1 cellular context compared by ENCODE assay signal in the genomic region with DNA sequence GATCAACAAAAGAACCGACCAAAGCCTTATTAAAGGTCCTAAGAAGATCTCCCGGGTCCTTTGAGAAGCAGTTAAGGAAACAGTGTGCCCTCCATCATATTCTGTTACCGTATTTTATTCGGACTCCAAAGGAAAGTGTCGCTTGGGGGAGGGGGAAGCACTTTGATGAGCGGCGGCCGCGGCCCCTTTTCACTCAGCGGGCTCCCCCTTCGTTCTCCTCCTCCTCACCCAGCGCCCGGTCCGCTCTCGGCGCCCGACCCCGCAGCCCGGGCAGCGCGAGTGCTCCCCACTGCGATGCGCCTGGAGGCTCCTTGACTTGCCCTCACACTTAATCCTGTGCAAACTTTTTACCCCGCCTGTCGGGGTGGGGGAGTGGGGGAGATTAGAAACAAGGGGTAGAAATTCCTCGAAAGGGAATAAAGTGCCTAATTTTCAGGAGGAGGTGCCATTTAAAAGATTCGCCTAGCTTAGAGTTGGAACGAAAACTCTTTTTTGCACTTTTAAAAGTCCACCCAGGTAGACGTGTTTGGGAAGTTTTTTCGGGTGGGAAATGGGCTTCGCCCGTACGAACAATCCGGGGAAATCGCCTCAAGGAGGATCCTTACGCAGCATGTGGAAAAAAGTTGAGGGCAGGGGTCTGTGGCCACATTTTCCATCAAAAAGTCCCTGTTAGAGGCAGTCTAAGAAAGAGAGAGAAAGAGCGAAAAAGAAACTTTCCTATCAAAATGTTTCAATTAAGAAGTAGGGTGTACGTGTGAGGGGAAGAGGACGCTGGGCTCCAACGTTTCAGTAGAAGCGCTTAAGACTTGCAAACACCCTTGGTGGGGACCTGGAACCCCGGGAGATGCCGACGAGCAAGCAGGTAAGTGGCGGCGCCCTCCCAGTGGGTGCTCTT.
TF ChIP-seq lines count a peak whose summit lies in the region.

No MANE protein-coding gene starts in this region.

TF ChIP-seq in HepG2, 621 proteins besides CTCF, POLR2A, EP300 and RAD21 (continued from another document and continues in another):
- TF ChIP-seq, protein P1, sequence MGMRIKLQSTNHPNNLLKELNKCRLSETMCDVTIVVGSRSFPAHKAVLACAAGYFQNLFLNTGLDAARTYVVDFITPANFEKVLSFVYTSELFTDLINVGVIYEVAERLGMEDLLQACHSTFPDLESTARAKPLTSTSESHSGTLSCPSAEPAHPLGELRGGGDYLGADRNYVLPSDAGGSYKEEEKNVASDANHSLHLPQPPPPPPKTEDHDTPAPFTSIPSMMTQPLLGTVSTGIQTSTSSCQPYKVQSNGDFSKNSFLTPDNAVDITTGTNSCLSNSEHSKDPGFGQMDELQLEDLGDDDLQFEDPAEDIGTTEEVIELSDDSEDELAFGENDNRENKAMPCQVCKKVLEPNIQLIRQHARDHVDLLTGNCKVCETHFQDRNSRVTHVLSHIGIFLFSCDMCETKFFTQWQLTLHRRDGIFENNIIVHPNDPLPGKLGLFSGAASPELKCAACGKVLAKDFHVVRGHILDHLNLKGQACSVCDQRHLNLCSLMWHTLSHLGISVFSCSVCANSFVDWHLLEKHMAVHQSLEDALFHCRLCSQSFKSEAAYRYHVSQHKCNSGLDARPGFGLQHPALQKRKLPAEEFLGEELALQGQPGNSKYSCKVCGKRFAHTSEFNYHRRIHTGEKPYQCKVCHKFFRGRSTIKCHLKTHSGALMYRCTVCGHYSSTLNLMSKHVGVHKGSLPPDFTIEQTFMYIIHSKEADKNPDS (CRISPR knock-in tag; IDR thresholded peaks at IDR 0.05): no peak
- TF ChIP-seq SALL2 (CRISPR knock-in tag; IDR thresholded peaks at IDR 0.05) (peak; percentile 33; the same call in 1 of the 2 replicates), MTERF4 (CRISPR knock-in tag; IDR thresholded peaks at IDR 0.05) (no peak), ZBTB44 (CRISPR knock-in tag; IDR thresholded peaks at IDR 0.05) (no peak), HNF1B (CRISPR knock-in tag; IDR thresholded peaks at IDR 0.05) (peak; percentile 70), TAF15 (IDR thresholded peaks at IDR 0.05; ENCODE audit: low read depth, low read length, poor library complexity, severe bottlenecking) (no peak), ZNF724P (CRISPR knock-in tag; IDR thresholded peaks at IDR 0.05; ENCODE audit: borderline replicate concordance) (no peak), GATA4 (IDR thresholded peaks at IDR 0.05; ENCODE audit: borderline replicate concordance, low read depth) (no peak), SRY (CRISPR knock-in tag; IDR thresholded peaks at IDR 0.05) (0 out of 2 replicates have a peak, but pooled peaks have one; percentile 0), EZH2 (conservative IDR thresholded peaks at IDR 0.05; ENCODE audit: low read depth, low read length) (no peak), ZNF761 (CRISPR knock-in tag; conservative IDR thresholded peaks at IDR 0.05) (0 out of 2 replicates have a peak, but pooled peaks have one; percentile 30), TAF1 (CRISPR knock-in tag; IDR thresholded peaks at IDR 0.05) (no peak), TP53 (CRISPR knock-in tag; conservative IDR thresholded peaks at IDR 0.05) (0 out of 2 replicates have a peak, but pooled peaks have one; percentile 25), ZNF317 (CRISPR knock-in tag; IDR thresholded peaks at IDR 0.05) (0 out of 2 replicates have a peak, but pooled peaks have one; percentile 7), MZF1 (CRISPR knock-in tag; IDR thresholded peaks at IDR 0.05; ENCODE audit: borderline replicate concordance) (0 out of 2 replicates have a peak, but pooled peaks have one; percentile 58), ASH2L (IDR thresholded peaks at IDR 0.05; ENCODE audit: insufficient read length, low read depth, low read length) (peak; percentile 10), ZNF160 (CRISPR knock-in tag; IDR thresholded peaks at IDR 0.05) (no peak; the same call in 1 of the 2 replicates), HOXA5 (CRISPR knock-in tag; IDR thresholded peaks at IDR 0.05) (no peak), ZSCAN30 (CRISPR knock-in tag; IDR thresholded peaks at IDR 0.05) (peak; percentile 13; the same call in 1 of the 2 replicates), TBP (CRISPR knock-in tag; IDR thresholded peaks at IDR 0.05) (no peak), ZNF142 (CRISPR knock-in tag; IDR thresholded peaks at IDR 0.05) (no peak; the same call in 1 of the 2 replicates), ZNF597 (CRISPR knock-in tag; IDR thresholded peaks at IDR 0.05) (0 out of 2 replicates have a peak, but pooled peaks have one; percentile 59), SNAI1 (CRISPR knock-in tag; IDR thresholded peaks at IDR 0.05; ENCODE audit: borderline replicate concordance) (peak; percentile 22; the same call in 1 of the 2 replicates), RBM22 (optimal IDR thresholded peaks at IDR 0.05; ENCODE audit: low read length) (peak; percentile 59), JUND (CRISPR knock-in tag; IDR thresholded peaks at IDR 0.05) (no peak), ZNF839 (CRISPR knock-in tag; IDR thresholded peaks at IDR 0.05; ENCODE audit: borderline replicate concordance) (0 out of 2 replicates have a peak, but pooled peaks have one; percentile 5), KDM6A (CRISPR knock-in tag; IDR thresholded peaks at IDR 0.05; ENCODE audit: low read depth) (no peak), ISX (CRISPR knock-in tag; conservative IDR thresholded peaks at IDR 0.05) (0 out of 2 replicates have a peak, but pooled peaks have one; percentile 68), DPF2 (CRISPR knock-in tag; IDR thresholded peaks at IDR 0.05; ENCODE audit: borderline replicate concordance, low read depth) (no peak)
- TF ChIP-seq, protein P2, sequence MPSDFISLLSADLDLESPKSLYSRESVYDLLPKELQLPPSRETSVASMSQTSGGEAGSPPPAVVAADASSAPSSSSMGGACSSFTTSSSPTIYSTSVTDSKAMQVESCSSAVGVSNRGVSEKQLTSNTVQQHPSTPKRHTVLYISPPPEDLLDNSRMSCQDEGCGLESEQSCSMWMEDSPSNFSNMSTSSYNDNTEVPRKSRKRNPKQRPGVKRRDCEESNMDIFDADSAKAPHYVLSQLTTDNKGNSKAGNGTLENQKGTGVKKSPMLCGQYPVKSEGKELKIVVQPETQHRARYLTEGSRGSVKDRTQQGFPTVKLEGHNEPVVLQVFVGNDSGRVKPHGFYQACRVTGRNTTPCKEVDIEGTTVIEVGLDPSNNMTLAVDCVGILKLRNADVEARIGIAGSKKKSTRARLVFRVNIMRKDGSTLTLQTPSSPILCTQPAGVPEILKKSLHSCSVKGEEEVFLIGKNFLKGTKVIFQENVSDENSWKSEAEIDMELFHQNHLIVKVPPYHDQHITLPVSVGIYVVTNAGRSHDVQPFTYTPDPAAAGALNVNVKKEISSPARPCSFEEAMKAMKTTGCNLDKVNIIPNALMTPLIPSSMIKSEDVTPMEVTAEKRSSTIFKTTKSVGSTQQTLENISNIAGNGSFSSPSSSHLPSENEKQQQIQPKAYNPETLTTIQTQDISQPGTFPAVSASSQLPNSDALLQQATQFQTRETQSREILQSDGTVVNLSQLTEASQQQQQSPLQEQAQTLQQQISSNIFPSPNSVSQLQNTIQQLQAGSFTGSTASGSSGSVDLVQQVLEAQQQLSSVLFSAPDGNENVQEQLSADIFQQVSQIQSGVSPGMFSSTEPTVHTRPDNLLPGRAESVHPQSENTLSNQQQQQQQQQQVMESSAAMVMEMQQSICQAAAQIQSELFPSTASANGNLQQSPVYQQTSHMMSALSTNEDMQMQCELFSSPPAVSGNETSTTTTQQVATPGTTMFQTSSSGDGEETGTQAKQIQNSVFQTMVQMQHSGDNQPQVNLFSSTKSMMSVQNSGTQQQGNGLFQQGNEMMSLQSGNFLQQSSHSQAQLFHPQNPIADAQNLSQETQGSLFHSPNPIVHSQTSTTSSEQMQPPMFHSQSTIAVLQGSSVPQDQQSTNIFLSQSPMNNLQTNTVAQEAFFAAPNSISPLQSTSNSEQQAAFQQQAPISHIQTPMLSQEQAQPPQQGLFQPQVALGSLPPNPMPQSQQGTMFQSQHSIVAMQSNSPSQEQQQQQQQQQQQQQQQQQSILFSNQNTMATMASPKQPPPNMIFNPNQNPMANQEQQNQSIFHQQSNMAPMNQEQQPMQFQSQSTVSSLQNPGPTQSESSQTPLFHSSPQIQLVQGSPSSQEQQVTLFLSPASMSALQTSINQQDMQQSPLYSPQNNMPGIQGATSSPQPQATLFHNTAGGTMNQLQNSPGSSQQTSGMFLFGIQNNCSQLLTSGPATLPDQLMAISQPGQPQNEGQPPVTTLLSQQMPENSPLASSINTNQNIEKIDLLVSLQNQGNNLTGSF (CRISPR knock-in tag; IDR thresholded peaks at IDR 0.05): no peak; the same call in 1 of the 2 replicates
- TF ChIP-seq, protein P3, sequence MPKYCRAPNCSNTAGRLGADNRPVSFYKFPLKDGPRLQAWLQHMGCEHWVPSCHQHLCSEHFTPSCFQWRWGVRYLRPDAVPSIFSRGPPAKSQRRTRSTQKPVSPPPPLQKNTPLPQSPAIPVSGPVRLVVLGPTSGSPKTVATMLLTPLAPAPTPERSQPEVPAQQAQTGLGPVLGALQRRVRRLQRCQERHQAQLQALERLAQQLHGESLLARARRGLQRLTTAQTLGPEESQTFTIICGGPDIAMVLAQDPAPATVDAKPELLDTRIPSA (CRISPR knock-in tag; IDR thresholded peaks at IDR 0.05; ENCODE audit: borderline replicate concordance): 0 out of 2 replicates have a peak, but pooled peaks have one; percentile 30
